7 cellular contexts compared by ENCODE assay signal in genomic region chr11:107741044-107741823, GRCh38.
A peak's percentile ranks its signal among the peaks of the same experiment; 100 is the strongest.
DNase-seq lines count a peak whose midpoint lies in the region; ATAC-seq lines count a peak whose summit lies in the region.

No MANE protein-coding gene starts in this region.

- ATAC-seq in GM18909 (IDR thresholded peaks at IDR 0.05; ENCODE audit: poor library complexity, unreplicated experiment) (peak; percentile 82), HG03095 (IDR thresholded peaks at IDR 0.05; ENCODE audit: unreplicated experiment) (peak; percentile 90), GM21825 (IDR thresholded peaks at IDR 0.05; ENCODE audit: unreplicated experiment) (no peak)
- peak; percentile 65 for ATAC-seq in stimulated activated naive CD8-positive, alpha-beta T cell treated with anti-CD3 and anti-CD28 coated beads, Interleukin-15, Interleukin-2, amounts not matched to agents 100 U/mL and 50 U/mL, for 24 hours

- peak; percentile 50 for DNase-seq in ELR (ENCODE audit: low read depth)
- peak; percentile 49 for DNase-seq in RPMI8226
- DNase-seq in fibroblast of the conjunctiva (ENCODE audit: low read depth): peak; percentile 18
- peak; percentile 3 for DNase-seq in stimulated activated naive CD8-positive, alpha-beta T cell treated with anti-CD3 and anti-CD28 coated beads, Interleukin-15, Interleukin-2, amounts not matched to agents 100 U/mL and 50 U/mL, for 24 hours
